Comparison of ENCODE assay signal across 10 cellular contexts in the genomic region with DNA sequence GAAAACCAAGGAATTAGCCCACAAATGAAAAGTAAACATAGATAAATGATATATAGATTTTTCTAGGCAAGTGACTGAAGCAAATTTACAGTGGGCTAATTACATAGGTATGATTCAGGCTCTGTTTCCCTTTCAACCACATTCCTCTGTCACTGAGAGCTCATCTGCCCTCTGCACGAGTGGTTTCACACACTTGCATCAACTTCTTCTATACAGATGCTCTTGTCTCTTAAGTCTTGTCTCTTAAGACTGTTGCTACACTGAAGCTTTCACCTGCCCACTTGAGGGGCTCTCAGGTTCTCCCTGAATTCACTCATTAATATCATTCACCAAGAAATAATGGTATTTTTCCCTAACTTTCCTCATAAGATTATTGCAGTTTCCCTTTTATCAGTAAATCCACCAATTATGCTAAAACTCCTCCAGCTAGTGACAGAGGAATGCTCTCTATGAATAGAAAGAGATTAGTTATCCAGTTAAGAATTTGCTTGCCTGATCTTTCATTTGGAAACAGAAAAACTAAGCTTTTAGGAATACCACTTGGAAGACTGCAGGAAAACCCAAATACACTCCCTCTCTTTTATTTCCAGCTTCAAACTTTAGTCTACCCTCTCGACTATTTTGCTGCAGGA.
DNase-seq lines count a peak whose midpoint lies in the region; ATAC-seq lines count a peak whose summit lies in the region.
"Had no signal": no experiment of that assay in that cellular context is flagged by ENCODE, and none has a peak within 500 bp of the region (broad histone marks: within the 10 kb centered on the region; RNA-seq: fewer than 3 reads in every experiment).

No MANE protein-coding gene starts in this region.

- ATAC-seq in GM19438 (IDR thresholded peaks at IDR 0.05; ENCODE audit: low read depth, unreplicated experiment) (peak; percentile 94), HG03060 (IDR thresholded peaks at IDR 0.05; ENCODE audit: low read depth, unreplicated experiment) (peak; percentile 83)
- ATAC-seq: left colon had no signal

- DNase-seq in GM03348 (ENCODE audit: low spot score), result peak; percentile 16
- DNase-seq in astrocyte of the hippocampus (ENCODE audit: low read depth, low spot score), result peak; percentile 55
- no peak for DNase-seq in NCI-H1048 (lab: John Stamatoyannopoulos, UW)
- DNase-seq in effector CD4-positive, alpha-beta T cell, result no peak
- no peak for DNase-seq in AG20443 (ENCODE audit: low spot score)
- no peak for DNase-seq in amygdala (lab: John Stamatoyannopoulos, UW)
- DNase-seq: activated CD4-positive, alpha-beta T cell treated with anti-CD3 and anti-CD28 coated beads, Interleukin-2, amount 10 ng/mL, durations not matched to agents 24 days and 14 days; left colon had no signal

Comparison
In these comparisons a context has a peak if more than half of its experiments do, and no peak if none do; other contexts are left out.
1. DNase-seq: peak in GM03348 (single experiment) and astrocyte of the hippocampus (single experiment); none in NCI-H1048 (single experiment), effector CD4-positive, alpha-beta T cell (single experiment), AG20443 (single experiment) and amygdala (0 of 56).